In genomic region chr9:131755541-131756198, GRCh38 we compare ENCODE assay signal across 8 cellular contexts. TPM values are rescaled to one million over a fixed set of nuclear protein-coding genes. Genes with fewer than 3 reads are reported as not detected.
DNase-seq lines count a peak whose midpoint lies in the region; ATAC-seq and TF ChIP-seq lines count a peak whose summit lies in the region.

No MANE protein-coding gene starts in this region.

- peak overlapping the region in 3 of 5 experiments; percentile 60 to 79 (median 71) for H3K27ac Mint-ChIP-seq in brain

- H3K9me3 ChIP-seq in WERI-Rb-1 (ENCODE audit: severe bottlenecking), result no peaks in the 10 kb centered on the region

- H3K27me3 ChIP-seq in WERI-Rb-1 (ENCODE audit: insufficient read depth, low read depth, severe bottlenecking), result no peaks in the 10 kb centered on the region

- peaks cover 0 to 6% (median 0%) of the 10 kb centered on the region in 5 experiments for H3K9me3 Mint-ChIP-seq in brain

- TF ChIP-seq CTCF in WERI-Rb-1 (IDR thresholded peaks at IDR 0.05; ENCODE audit: low read depth, low read length) (peak; percentile 100), brain (conservative IDR thresholded peaks at IDR 0.05) (peak; percentile 78 to 83)

- H3K4me1 Mint-ChIP-seq in brain, result peaks cover 13% of the 10 kb centered on the region

- ATAC-seq in HG02884 (IDR thresholded peaks at IDR 0.05; ENCODE audit: unreplicated experiment) (peak; percentile 63), HG02571 (IDR thresholded peaks at IDR 0.05; ENCODE audit: unreplicated experiment) (no peak)

- peak overlapping the region; percentile 5 to 66 (median 58) for H3K4me3 Mint-ChIP-seq in brain

- H3K36me3 ChIP-seq in WERI-Rb-1, result no peaks in the 10 kb centered on the region

- H3K27ac ChIP-seq in WERI-Rb-1, result no peak overlapping the region

- no peaks in the 10 kb centered on the region for H3K36me3 Mint-ChIP-seq in brain

- H3K4me3 ChIP-seq in WERI-Rb-1 (ENCODE audit: low read depth, low read length), result no peak overlapping the region

- peaks cover 28% of the 10 kb centered on the region for H3K27me3 Mint-ChIP-seq in brain

- peak; percentile 89 for DNase-seq in DMS153 treated with DMSO at 0.1 percent for 48 hours (lab: John Stamatoyannopoulos, UW; ENCODE audit: unreplicated experiment)
- peak; percentile 61 for DNase-seq in NCI-H2227 treated with DMSO at 0.1 percent for 48 hours (lab: John Stamatoyannopoulos, UW)
- peak; percentile 94 for DNase-seq in WERI-Rb-1
- DNase-seq in inferior parietal cortex (ENCODE audit: extremely low spot score), result peak; percentile 77
- DNase-seq in stimulated activated CD4-positive, alpha-beta T cell treated with anti-CD3 and anti-CD28 coated beads, Interleukin-1b, Interleukin-23, amount 100 ng/mL, for 1 hour (ENCODE audit: low read depth in 2 of 2), result peak; percentile 61 to 81

RNA-seq across cellular contexts. Expression of gene RAPGEF1, which starts 15.8 kb away (rescaled TPM):
- 44.2 TPM for polyA plus RNA-seq in brain (ENCODE audit: insufficient read depth, low read depth, low replicate concordance)
